Comparison of ENCODE assay signal across 16 cellular contexts in genomic region chr9:117916291-117916690, GRCh38.
"Had no signal": no experiment of that assay in that cellular context is flagged by ENCODE, and none has a peak within 500 bp of the region (broad histone marks: within the 10 kb centered on the region; RNA-seq: fewer than 3 reads in every experiment).

No MANE protein-coding gene starts in this region.

- H3K4me1 Mint-ChIP-seq: activated CD4-positive, alpha-beta T cell treated with anti-CD3 and anti-CD28 coated beads, Interleukin-2, amount 10 ng/mL, durations not matched to agents 24 days and 14 days; neural crest cell had no signal

- H3K27ac Mint-ChIP-seq: activated CD4-positive, alpha-beta T cell treated with anti-CD3 and anti-CD28 coated beads, Interleukin-2, amount 10 ng/mL, durations not matched to agents 24 days and 14 days; activated CD8-positive, alpha-beta T cell treated with anti-CD3 and anti-CD28 coated beads for 36 hours; activated naive CD4-positive, alpha-beta T cell treated with anti-CD3 and anti-CD28 coated beads for 36 hours; activated T-helper 2 cell treated with anti-CD3 and anti-CD28 coated beads, Interferon-gamma antibody, Interleukin-2, Interleukin-4, amounts not matched to agents 10 μg/mL and 5 μg/mL and 100 μg/mL, durations not matched to agents 14 hours and 24 hours and 36 hours; memory B cell; stimulated activated naive CD8-positive, alpha-beta T cell treated with anti-CD3 and anti-CD28 coated beads, Interleukin-15, Interleukin-2, amounts not matched to agents 100 ng/mL and 50 ng/mL, for 24 hours had no signal

- H3K4me1 ChIP-seq: left lung, prostate gland, tibial nerve had no signal

- H3K27me3 ChIP-seq: left lung, tibial nerve had no signal

- DNase-seq: activated CD4-positive, alpha-beta T cell treated with anti-CD3 and anti-CD28 coated beads, Interleukin-2, amount 10 ng/mL, durations not matched to agents 24 days and 14 days; activated CD8-positive, alpha-beta T cell treated with anti-CD3 and anti-CD28 coated beads for 36 hours; activated naive CD4-positive, alpha-beta T cell treated with anti-CD3 and anti-CD28 coated beads for 36 hours; activated T-cell treated with anti-CD3 and anti-CD28 coated beads, Interleukin-2, amount 50 U/mL, for 1 hour; aorta; cortex of kidney; head of caudate nucleus; kidney; left lung; right cardiac atrium had no signal

- H3K4me3 ChIP-seq: left lung, prostate gland, tibial nerve had no signal

- H3K27me3 Mint-ChIP-seq: activated CD4-positive, alpha-beta T cell treated with anti-CD3 and anti-CD28 coated beads, Interleukin-2, amount 10 ng/mL, durations not matched to agents 24 days and 14 days; activated CD8-positive, alpha-beta T cell treated with anti-CD3 and anti-CD28 coated beads for 36 hours; memory B cell had no signal

- H3K27ac ChIP-seq: left lung, prostate gland, tibial nerve had no signal

- H3K36me3 ChIP-seq: left lung, prostate gland, tibial nerve had no signal

- H3K9me3 ChIP-seq: prostate gland had no signal

- H3K4me3 Mint-ChIP-seq: activated CD4-positive, alpha-beta T cell treated with anti-CD3 and anti-CD28 coated beads, Interleukin-2, amount 10 ng/mL, durations not matched to agents 24 days and 14 days; activated CD8-positive, alpha-beta T cell treated with anti-CD3 and anti-CD28 coated beads for 36 hours; activated naive CD4-positive, alpha-beta T cell treated with anti-CD3 and anti-CD28 coated beads for 36 hours; memory B cell; neural crest cell; stimulated activated naive CD8-positive, alpha-beta T cell treated with anti-CD3 and anti-CD28 coated beads, Interleukin-15, Interleukin-2, amounts not matched to agents 100 ng/mL and 50 ng/mL, for 24 hours had no signal

- ATAC-seq: activated CD8-positive, alpha-beta T cell treated with anti-CD3 and anti-CD28 coated beads for 36 hours; left lung; right cardiac atrium had no signal
